ENCODE assay signal across 8 cellular contexts in genomic region chr6:27188885-27189418, GRCh38. TPM values are rescaled to one million over a fixed set of nuclear protein-coding genes. Genes with fewer than 3 reads are reported as not detected.
DNase-seq lines count a peak whose midpoint lies in the region; ATAC-seq, FAIRE-seq and TF ChIP-seq lines count a peak whose summit lies in the region.

No MANE protein-coding gene starts in this region.

- peak overlapping the region; percentile 89 for H3K4me2 ChIP-seq in K562 (ENCODE audit: insufficient read depth, low read length)

- FAIRE-seq in K562 (lab: Jason Lieb, UNC), result peak; percentile 83

- ATAC-seq in HG02571 (IDR thresholded peaks at IDR 0.05; ENCODE audit: unreplicated experiment) (peak; percentile 77), K562 (peak; percentile 85), sciatic nerve (peak; percentile 95)

- TF ChIP-seq EP300 in K562 (IDR thresholded peaks at IDR 0.05; ENCODE audit: low read length), result no peak; the same call in 1 of the 2 replicates

- H3K9ac ChIP-seq in K562 (ENCODE audit: insufficient read depth in 1 of 2, low read depth in 2 of 2, low read length in 2 of 2), result peak overlapping the region; percentile 82 to 93

- no peaks in the 10 kb centered on the region for H3K36me3 ChIP-seq in K562 (ENCODE audit: control insufficient read depth, insufficient read depth, low read length)

- in situ Hi-C loops in SK-MEL-5 (cut with HindIII; ENCODE audit: low pct_unique_long_range_greater_than_20kb, low sequenced_read_pairs), result no loop called here
- in situ Hi-C loops in K562 (cut with MboI), result no loop called here

- no peaks in the 10 kb centered on the region for H3K79me2 ChIP-seq in K562 (ENCODE audit: control insufficient read depth, insufficient read depth, low read length)

- BruUV-seq in K562 (replicated peaks; lab: Mats Ljungman, UMichigan), result no TSS peak

- H3K4me3 ChIP-seq in NB4 (ENCODE audit: low read depth, low read length), result peak overlapping the region; percentile 77
- H3K4me3 ChIP-seq in K562, result peak overlapping the region; percentile 56

- peaks cover 8% of the 10 kb centered on the region in 2 experiments; a peak in 4 of 5 replicates for H3K4me1 ChIP-seq in K562 (replicated peaks in 1 of 2; ENCODE audit: control insufficient read depth in 2 of 2, insufficient read depth in 2 of 2, low read length in 2 of 2)

- H3K9me1 ChIP-seq in K562 (ENCODE audit: control insufficient read depth, insufficient read depth, low read length), result no peaks in the 10 kb centered on the region

- TF ChIP-seq RAD21 in K562 (CRISPR knock-in tag; conservative IDR thresholded peaks at IDR 0.05 in 1 of 2, IDR thresholded peaks at IDR 0.05 in 1 of 2), result peak; percentile 93 to 95

- H2AFZ ChIP-seq in K562 (ENCODE audit: low read depth, low read length), result peak overlapping the region; percentile 87

- CTCF ChIA-PET in K562 (lab: Yijun Ruan, JAX; ENCODE audit: low intra/inter-chr PET ratio), result interaction anchor here (0.6 to 1.6 kb wide), 9 partner anchors 17 to 1167 kb away, joined by 3 to 8 read pairs (median 3); no protein-coding TSS in a partner anchor

- peak; percentile 42 for TF ChIP-seq CTCF in NB4 (IDR thresholded peaks at IDR 0.05; ENCODE audit: low read depth, low read length)
- peak; percentile 78 to 92 (median 85) for TF ChIP-seq CTCF in K562 (IDR thresholded peaks at IDR 0.05 in 2 of 3, conservative IDR thresholded peaks at IDR 0.05 in 1 of 3; ENCODE audit: insufficient read depth in 2 of 3, low read depth in 1 of 3, low read length in 3 of 3)

- no peaks in the 10 kb centered on the region for H4K20me1 ChIP-seq in K562 (replicated peaks; ENCODE audit: control insufficient read depth, insufficient read depth, low read length)

- H3K9me3 ChIP-seq in K562 (replicated peaks; ENCODE audit: control insufficient read depth, insufficient read depth, low read depth, low read length), result no peaks in the 10 kb centered on the region; the same call in 1 of the 2 replicates

- H3K27me3 ChIP-seq in K562 (ENCODE audit: control insufficient read depth in 2 of 2, insufficient read depth in 2 of 2, low read length in 2 of 2), result no peaks in the 10 kb centered on the region

- POLR2A ChIA-PET in K562 (lab: Yijun Ruan, JAX), result interaction anchor here (0.8 to 1.9 kb wide), 5 partner anchors 12 to 636 kb away, joined by 3 to 12 read pairs (median 5); partner anchors contain the start of gene PRSS16

- intact Hi-C loops in K562 (cut with micrococcal nuclease) (loop anchor here (1.0 to 10.0 kb wide), 8 partner anchors 25 to 706 kb away; no protein-coding TSS in a partner anchor), sciatic nerve (cut with DNase I) (loop anchor here (10.0 kb wide), 1 partner anchor 706 kb away; a partner anchor contains a TSS)

- peak overlapping the region; percentile 80 for H3K27ac ChIP-seq in K562 (ENCODE audit: extremely low read depth, low read depth, low read length)

- WGBS in K562 (ENCODE audit: insufficient coverage, low coverage, missing lambda C conversion rate), result 17% methylated on average over 10 of the region's 10 CpGs

- peak; percentile 79 for DNase-seq in SIG-M5 treated with dmso at 0.1 percent for 504 hours (lab: John Stamatoyannopoulos, UW; ENCODE audit: unreplicated experiment)
- no peak for DNase-seq in SIG-M5 (lab: John Stamatoyannopoulos, UW)
- peak; percentile 85 for DNase-seq in NB4 (ENCODE audit: low read depth)
- peak; percentile 93 for DNase-seq in SK-MEL-5 (ENCODE audit: low read depth, low spot score)
- peak; percentile 69 to 93 (median 78) for DNase-seq in K562 (ENCODE audit: extremely low read depth in 1 of 4, low spot score in 3 of 4)
- DNase-seq in hypothalamus (lab: John Stamatoyannopoulos, UW), result peak in 29 of 51 donors; percentile 2 to 49 (median 22)
- DNase-seq in sciatic nerve (ENCODE audit: low spot score), result no peak

- no peak for TF ChIP-seq POLR2A in NB4 (IDR thresholded peaks at IDR 0.05; ENCODE audit: extremely low read depth, insufficient read length)
- no peak for TF ChIP-seq POLR2A in K562 (conservative IDR thresholded peaks at IDR 0.05)

TF ChIP-seq in K562, 482 proteins besides CTCF, POLR2A, EP300 and RAD21 (continues in another document):
- TF ChIP-seq SMC3 (conservative IDR thresholded peaks at IDR 0.05; ENCODE audit: insufficient read depth, low read depth, low read length), result peak; percentile 79
- 0 out of 2 replicates have a peak, but pooled peaks have one; percentile 19 for TF ChIP-seq CHAMP1 (IDR thresholded peaks at IDR 0.05)
- TF ChIP-seq MNT (conservative IDR thresholded peaks at IDR 0.05), result peak; percentile 21 to 30; a peak in 1 of 4 replicates
- no peak for TF ChIP-seq CCAR2 (IDR thresholded peaks at IDR 0.05; ENCODE audit: low read depth, low read length)
- TF ChIP-seq VEZF1 (CRISPR knock-in tag; IDR thresholded peaks at IDR 0.05), result peak; percentile 44
- no peak for TF ChIP-seq SNRNP70 (optimal IDR thresholded peaks at IDR 0.05; ENCODE audit: low read depth, low read length)

RNA-seq across cellular contexts. Expression of gene PRSS16, which starts 58.5 kb away (rescaled TPM):
- 4.9 and 5.2 TPM in 2 replicates for total RNA-seq in SK-MEL-5 (2014; rRNA removed; shearing (Covaris generic))
- polyA plus RNA-seq in SK-MEL-5 (2015; cell fraction: cytosol; rRNA removed), result 8.9 and 14.3 TPM in 2 replicates
- 14.2 and 30.3 TPM in 2 replicates for polyA plus RNA-seq in SK-MEL-5 (2015; cell fraction: nucleus; rRNA removed)
- total RNA-seq in K562 (2011; cell fraction: chromatin; rRNA removed; ENCODE audit: low replicate concordance), result 14.9 and 15.6 TPM in 2 replicates
- total RNA-seq in K562 (2011; cell fraction: nucleolus; rRNA removed), result 14.3 and 15.8 TPM in 2 replicates
- 19.4 and 34.7 TPM in 2 replicates for total RNA-seq in K562 (2011; cell fraction: nucleoplasm; rRNA removed)
- total RNA-seq in K562 (2014; rRNA removed) (4.9 and 7.5 TPM in 2 replicates), K562 (2014; rRNA removed; fragmentation: Illumina TruSeq; extraction: Trizol) (2.8 and 4.5 TPM in 2 replicates), K562 (2015; rRNA removed; fragmentation: Illumina TruSeq; extraction: Trizol) (4.6 and 5.7 TPM in 2 replicates), K562 (2021) (12.1 and 12.7 TPM in 2 replicates), sciatic nerve (0.67 TPM)
- polyA plus RNA-seq in K562 (2011; rRNA removed) (19.3 and 29.6 TPM in 2 replicates), K562 (2014; fragmentation: Illumina TruSeq; extraction: Trizol) (13.1 and 17.4 TPM in 2 replicates), K562 (2014; fragmentation: Nextera tagmentation; extraction: Ambion mirVana) (10 to 100 TPM; 12.0 to 13.5 TPM), K562 (2014; rRNA removed) (21.3 and 21.8 TPM in 2 replicates)
- 32.3 and 43.3 TPM in 2 replicates for polyA plus RNA-seq in K562 (2011; cell fraction: cytosol; rRNA removed)
- polyA plus RNA-seq in K562 (2011; cell fraction: nucleus; rRNA removed), result 50.1 and 60.0 TPM in 2 replicates
- polyA plus RNA-seq in K562 (2012), result 15.6 and 44.4 TPM in 2 replicates
- polyA minus RNA-seq in K562 (2011; rRNA and poly(A)+ RNA removed), result 9.2 and 12.7 TPM in 2 replicates
- polyA minus RNA-seq in K562 (2011; cell fraction: cytosol; rRNA and poly(A)+ RNA removed), result 5.9 and 6.6 TPM in 2 replicates
- polyA minus RNA-seq in K562 (2011; cell fraction: nucleus; rRNA and poly(A)+ RNA removed), result 9.0 and 19.1 TPM in 2 replicates

Comparison
In these comparisons a context has a peak if more than half of its experiments do, and no peak if none do; other contexts are left out.
1. DNase-seq: peak in SIG-M5 treated with dmso at 0.1 percent for 504 hours (single experiment), NB4 (single experiment), SK-MEL-5 (single experiment), K562 (4 of 4) and hypothalamus (29 of 51); none in SIG-M5 (single experiment) and sciatic nerve (single experiment).
2. Peak in every context shown above with its lines, with median percentiles within 50 percentile points of each other: ATAC-seq.